23 cellular contexts compared by ENCODE assay signal in the genomic region with DNA sequence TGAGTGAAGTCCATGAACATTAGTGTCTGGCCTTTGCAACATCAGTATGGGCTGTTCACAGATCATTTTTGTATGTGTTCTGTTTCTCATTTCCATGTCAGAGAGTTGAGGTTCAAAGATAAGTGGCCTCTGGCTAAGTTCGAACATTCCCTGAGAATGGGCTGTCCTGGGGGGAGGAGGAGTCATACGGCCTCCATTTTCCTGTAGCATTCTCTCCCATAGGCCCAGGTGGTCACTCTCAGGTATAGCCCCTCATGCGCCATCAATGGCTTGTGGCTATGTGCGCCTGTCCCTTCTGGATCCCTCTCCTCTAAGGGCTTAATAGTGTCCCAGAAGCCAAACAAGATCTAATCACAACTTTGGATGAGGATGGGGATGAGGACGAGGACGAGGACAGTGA.
"Had no signal": no experiment of that assay in that cellular context is flagged by ENCODE, and none has a peak within 500 bp of the region (broad histone marks: within the 10 kb centered on the region; RNA-seq: fewer than 3 reads in every experiment).

No MANE protein-coding gene starts in this region.

- H3K4me3 ChIP-seq: coronary artery, dorsolateral prefrontal cortex had no signal

- H3K36me3 ChIP-seq: brain microvascular endothelial cell had no signal

- H3K27ac ChIP-seq: brain microvascular endothelial cell, coronary artery, dorsolateral prefrontal cortex had no signal

- ATAC-seq: activated naive CD4-positive, alpha-beta T cell treated with anti-CD3 and anti-CD28 coated beads, Interleukin-2, amount 50 U/mL, for 72 hours; activated T-cell treated with anti-CD3 and anti-CD28 coated beads, Interleukin-2, amount 50 U/mL, for 72 hours; esophagus mucosa; T-helper 17 cell had no signal

- H3K27me3 ChIP-seq: brain microvascular endothelial cell had no signal

- DNase-seq: activated CD4-positive, alpha-beta memory T cell treated with anti-CD3 and anti-CD28 coated beads, Interleukin-2, amount 10 ng/mL, durations not matched to agents 7 days and 5 days; activated CD4-positive, alpha-beta T cell treated with anti-CD3 and anti-CD28 coated beads for 1 hour; activated CD4-positive, alpha-beta T cell treated with anti-CD3 and anti-CD28 coated beads for 4 hours; activated CD4-positive, alpha-beta T cell treated with anti-CD3 and anti-CD28 coated beads, Interleukin-2, amount 10 ng/mL, durations not matched to agents 7 days and 5 days; activated CD4-positive, alpha-beta T cell treated with anti-CD3 and anti-CD28 coated beads, Interleukin-2, amount 50 U/mL, for 4 hours; activated CD8-positive, alpha-beta memory T cell treated with anti-CD3 and anti-CD28 coated beads, Interleukin-2, amount 50 U/mL, for 48 hours; activated gamma-delta T cell; activated naive CD4-positive, alpha-beta T cell; activated naive CD4-positive, alpha-beta T cell treated with anti-CD3 and anti-CD28 coated beads, Interleukin-2, amount 10 ng/mL, durations not matched to agents 7 days and 5 days; activated naive CD8-positive, alpha-beta T cell treated with anti-CD3 and anti-CD28 coated beads, Interleukin-2, amount 10 ng/mL, durations not matched to agents 7 days and 5 days; activated T-cell treated with anti-CD3 and anti-CD28 coated beads for 4 hours; activated T-cell treated with anti-CD3 and anti-CD28 coated beads, Interleukin-2, amount 50 U/mL, for 24 hours; activated T-cell treated with anti-CD3 and anti-CD28 coated beads, Interleukin-2, amount 50 U/mL, for 72 hours; brain microvascular endothelial cell; dorsolateral prefrontal cortex; effector memory CD4-positive, alpha-beta T cell; foreskin fibroblast; head of caudate nucleus; T-helper 17 cell; T1000 had no signal
